Comparison of ENCODE assay signal across 8 cellular contexts in genomic region chr1:111756124-111756513, GRCh38. TPM values are rescaled to one million over a fixed set of nuclear protein-coding genes. Genes with fewer than 3 reads are reported as not detected.
DNase-seq lines count a peak whose midpoint lies in the region; ATAC-seq, FAIRE-seq and TF ChIP-seq lines count a peak whose summit lies in the region.

No MANE protein-coding gene starts in this region.

- no peak overlapping the region for H3K4ac ChIP-seq in H1 (replicated peaks; ENCODE audit: insufficient read length, low read depth, low read length)

- H3K27ac ChIP-seq in KOPT-K1 (ENCODE audit: low read depth, low read length, poor library complexity, severe bottlenecking) (peak overlapping the region; percentile 86), H1 (ENCODE audit: low read depth, low read length) (peak overlapping the region; percentile 86; the same call in 1 of the 2 replicates)

- H4K5ac ChIP-seq in H1 (ENCODE audit: insufficient read length, low read depth, low read length): peak overlapping the region; percentile 61

- peak overlapping the region; percentile 62; the same call in 1 of the 2 replicates for H3K18ac ChIP-seq in H1 (ENCODE audit: extremely low read depth, low read length)

- no peak for DNase-seq in activated CD8-positive, alpha-beta memory T cell treated with anti-CD3 and anti-CD28 coated beads, Interleukin-2, amount 10 ng/mL, durations not matched to agents 7 days and 5 days
- DNase-seq in activated CD8-positive, alpha-beta memory T cell treated with anti-CD3 and anti-CD28 coated beads, Interleukin-2, amount 50 U/mL, for 4 hours: no peak
- DNase-seq in H1 (ENCODE audit: low read depth in 1 of 2, low spot score in 2 of 2) (no peak), nephron progenitor cell (no peak), posterior vena cava (ENCODE audit: low spot score) (no peak), H4 (ENCODE audit: low spot score) (no peak), RCC 7860 (ENCODE audit: low spot score) (no peak)

- FAIRE-seq in H1 (lab: Jason Lieb, UNC) (no peak), RCC 7860 (lab: Jason Lieb, UNC) (no peak)

- POLR2A ChIA-PET in H1 (lab: Charles Lee; ENCODE audit: partially characterized antibody): interaction anchor here (0.9 to 4.3 kb wide), 10 partner anchors 9 to 248 kb away, joined by 3 to 47 read pairs (median 6); partner anchors contain the start of gene INKA2

- no peak overlapping the region for H2AK5ac ChIP-seq in H1 (ENCODE audit: low read depth, low read length)

- intact Hi-C loops in posterior vena cava (cut with DNase I): loop anchor here in 1 of 2 donors (10.0 kb wide), 1 partner anchor 271 kb away; no protein-coding TSS in a partner anchor

- H3K9me3 Mint-ChIP-seq in activated CD8-positive, alpha-beta memory T cell treated with anti-CD3 and anti-CD28 coated beads, Interleukin-2, amount 10 ng/mL, durations not matched to agents 7 days and 5 days (ENCODE audit: low read depth): no peaks in the 10 kb centered on the region
- H3K9me3 Mint-ChIP-seq in nephron progenitor cell: no peaks in the 10 kb centered on the region

- H2BK15ac ChIP-seq in H1 (ENCODE audit: low read length): no peak overlapping the region

- H2BK120ac ChIP-seq in H1 (replicated peaks; ENCODE audit: low read depth, low read length): no peak overlapping the region

- H3K27ac Mint-ChIP-seq in activated CD8-positive, alpha-beta memory T cell treated with anti-CD3 and anti-CD28 coated beads, Interleukin-2, amount 10 ng/mL, durations not matched to agents 7 days and 5 days: peak overlapping the region; percentile 74
- H3K27ac Mint-ChIP-seq in nephron progenitor cell: peak overlapping the region; percentile 85

- peaks cover 42% of the 10 kb centered on the region for H3K36me3 ChIP-seq in KOPT-K1 (ENCODE audit: insufficient read depth, low read length)
- peaks cover 4 to 32% (median 10%) of the 10 kb centered on the region in 4 experiments; a peak in 7 of 8 replicates for H3K36me3 ChIP-seq in H1 (ENCODE audit: control insufficient read depth in 2 of 4, insufficient read depth in 4 of 4, low read length in 3 of 4)

- H3K4me2 ChIP-seq in H1 (ENCODE audit: insufficient read depth in 1 of 2, low read depth in 2 of 2, low read length in 2 of 2): peak overlapping the region; percentile 91 to 92

- H3K56ac ChIP-seq in H1 (replicated peaks; ENCODE audit: insufficient read length, low read depth, low read length): peak overlapping the region; percentile 73

- no peak overlapping the region for H2BK12ac ChIP-seq in H1 (ENCODE audit: low read depth, low read length)

- peaks cover 43% of the 10 kb centered on the region for H3K4me1 Mint-ChIP-seq in activated CD8-positive, alpha-beta memory T cell treated with anti-CD3 and anti-CD28 coated beads, Interleukin-2, amount 10 ng/mL, durations not matched to agents 7 days and 5 days
- peaks cover 42% of the 10 kb centered on the region for H3K4me1 Mint-ChIP-seq in nephron progenitor cell

- TF ChIP-seq RAD21 in H1 (IDR thresholded peaks at IDR 0.05 in 1 of 2, conservative IDR thresholded peaks at IDR 0.05 in 1 of 2; ENCODE audit: low read depth in 2 of 2, low read length in 2 of 2): no peak

- H3K9me3 ChIP-seq in KOPT-K1 (ENCODE audit: insufficient read depth, low read length, poor library complexity, severe bottlenecking) (no peaks in the 10 kb centered on the region), H1 (ENCODE audit: insufficient read depth in 2 of 2, low read depth in 1 of 2, low read length in 1 of 2) (no peaks in the 10 kb centered on the region)

- CTCF ChIA-PET in activated CD8-positive, alpha-beta memory T cell treated with anti-CD3 and anti-CD28 coated beads, Interleukin-2, amount 10 ng/mL, durations not matched to agents 7 days and 5 days (lab: Charles Lee): interaction anchor here (0.7 to 3.8 kb wide), 11 partner anchors 10 to 356 kb away, joined by 3 to 33 read pairs (median 3); partner anchors contain the start of gene INKA2
- CTCF ChIA-PET in H1 (lab: Charles Lee; ENCODE audit: partially characterized antibody): interaction anchor here (0.9 to 40.4 kb wide), 6 partner anchors 11 to 275 kb away, joined by 3 to 1070 read pairs (median 16); partner anchors contain the start of gene INKA2

- H3K23ac ChIP-seq in H1 (ENCODE audit: insufficient read length): no peak overlapping the region

- 2% methylated on average over 25 of the region's 35 CpGs; no CpG with 5 or more reads in 1 of the 2 experiments for WGBS in H1 (ENCODE audit: extremely low coverage in 1 of 2, insufficient coverage in 1 of 2, insufficient read length in 1 of 2, insufficient replicate concordance in 2 of 2, low coverage in 1 of 2, low lambda C conversion rate in 2 of 2, missing lambda C conversion rate in 1 of 2), 2 experiments

- H3K79me1 ChIP-seq in H1 (ENCODE audit: low read depth, low read length): peaks cover 2% of the 10 kb centered on the region; the same call in 1 of the 2 replicates

- H3K79me2 ChIP-seq in H1 (ENCODE audit: control insufficient read depth in 1 of 2, insufficient read depth in 2 of 2, low read length in 2 of 2): peaks cover 3 to 32% of the 10 kb centered on the region in 2 experiments; a peak in 3 of 4 replicates

- H3K14ac ChIP-seq in H1 (ENCODE audit: insufficient read length): no peak overlapping the region

- no peak overlapping the region; the same call in 1 of the 2 replicates for H2AFZ ChIP-seq in H1 (ENCODE audit: low read length)

- ATAC-seq in activated CD8-positive, alpha-beta memory T cell treated with anti-CD3 and anti-CD28 coated beads, Interleukin-2, amount 10 ng/mL, durations not matched to agents 7 days and 5 days: peak; percentile 17

- H2BK20ac ChIP-seq in H1 (ENCODE audit: low read length): no peak overlapping the region

- H3K4me1 ChIP-seq in H1 (replicated peaks in 1 of 4; ENCODE audit: control insufficient read depth in 3 of 4, insufficient read depth in 4 of 4, low read length in 3 of 4): peaks cover 0 to 3% (median 0%) of the 10 kb centered on the region in 4 experiments; a peak in 1 of 7 replicates

- H2BK5ac ChIP-seq in H1 (ENCODE audit: low read depth, low read length): peak overlapping the region; percentile 57; the same call in 1 of the 2 replicates

- H3K36me3 Mint-ChIP-seq in activated CD8-positive, alpha-beta memory T cell treated with anti-CD3 and anti-CD28 coated beads, Interleukin-2, amount 10 ng/mL, durations not matched to agents 7 days and 5 days: peaks cover 19% of the 10 kb centered on the region
- peaks cover 19% of the 10 kb centered on the region for H3K36me3 Mint-ChIP-seq in nephron progenitor cell (ENCODE audit: low read depth)

- no peaks in the 10 kb centered on the region for H4K20me1 ChIP-seq in H1 (replicated peaks in 1 of 2; ENCODE audit: control insufficient read depth in 1 of 2, insufficient read depth in 2 of 2, low read length in 2 of 2)

- peak overlapping the region; percentile 89 to 93 (median 91) for H3K4me3 ChIP-seq in H1 (ENCODE audit: extremely low read depth in 1 of 4, insufficient read depth in 2 of 4, low read depth in 3 of 4, low read length in 4 of 4)

- H3K27me3 Mint-ChIP-seq in activated CD8-positive, alpha-beta memory T cell treated with anti-CD3 and anti-CD28 coated beads, Interleukin-2, amount 10 ng/mL, durations not matched to agents 7 days and 5 days: no peaks in the 10 kb centered on the region
- H3K27me3 Mint-ChIP-seq in nephron progenitor cell (ENCODE audit: low read depth, poor library complexity): peaks cover 7% of the 10 kb centered on the region

- H3K27me3 ChIP-seq in H1 (replicated peaks in 1 of 4; ENCODE audit: control insufficient read depth in 3 of 4, extremely low read depth in 1 of 4, insufficient read depth in 3 of 4, low read length in 3 of 4): no peaks in the 10 kb centered on the region

- peak overlapping the region; percentile 93; the same call in 1 of the 2 replicates for H4K8ac ChIP-seq in H1 (ENCODE audit: extremely low read depth, insufficient read depth, low read length)

- peak overlapping the region; percentile 82 to 97 (median 96); a peak in 6 of 7 replicates for H3K9ac ChIP-seq in H1 (replicated peaks in 1 of 4; ENCODE audit: extremely low read depth in 1 of 4, low read depth in 3 of 4, low read length in 3 of 4)

- 0 out of 2 replicates have a peak, but pooled peaks cover 2% of the 10 kb centered on the region for H3K23me2 ChIP-seq in H1 (ENCODE audit: low read depth, low read length)

- no peak for TF ChIP-seq POLR2A in H1 (IDR thresholded peaks at IDR 0.05; ENCODE audit: control extremely low read depth in 1 of 2, low read depth in 2 of 2, low read length in 2 of 2)

- peak overlapping the region; percentile 71 for H4K91ac ChIP-seq in H1 (replicated peaks; ENCODE audit: insufficient read length, low read length)

- no peak for TF ChIP-seq EP300 in H1 (IDR thresholded peaks at IDR 0.05; ENCODE audit: borderline replicate concordance in 1 of 2, low read depth in 2 of 2, low read length in 2 of 2)

- TF ChIP-seq CTCF in H1 (IDR thresholded peaks at IDR 0.05; ENCODE audit: control extremely low read depth in 1 of 3, insufficient read depth in 1 of 3, low read depth in 1 of 3, low read length in 3 of 3): no peak
- no peak for TF ChIP-seq CTCF in nephron progenitor cell (IDR thresholded peaks at IDR 0.05)

- peak overlapping the region; percentile 90 for H3K4me3 Mint-ChIP-seq in activated CD8-positive, alpha-beta memory T cell treated with anti-CD3 and anti-CD28 coated beads, Interleukin-2, amount 10 ng/mL, durations not matched to agents 7 days and 5 days
- peak overlapping the region; percentile 93 for H3K4me3 Mint-ChIP-seq in nephron progenitor cell

RNA-seq across cellular contexts. Expression of gene DDX20, which starts 0.4 kb away (rescaled TPM):
- 10 to 100 TPM; 14.1 to 17.9 TPM for total RNA-seq in activated CD8-positive, alpha-beta memory T cell treated with anti-CD3 and anti-CD28 coated beads, Interleukin-2, amount 10 ng/mL, durations not matched to agents 7 days and 5 days
- 24.7 and 25.4 TPM in 2 replicates for total RNA-seq in H1 (2021; fragmentation: NEBNext Ultra II Directional; extraction: Animal tissue kit (Norgen Biotek cat#: 25700))
- polyA plus RNA-seq in H1 (2011; rRNA removed): 5.4 and 7.5 TPM in 2 replicates
- 9.9 TPM for polyA plus RNA-seq in H1 (2011; cell fraction: cytosol; rRNA removed)
- polyA plus RNA-seq in H1 (2011; cell fraction: nucleus; rRNA removed): 5.2 TPM
- 11.0 to 15.2 TPM (median 12.3 TPM) in 4 replicates for polyA plus RNA-seq in H1 (2012, experiment 1 of 2)
- polyA plus RNA-seq in H1 (2012, experiment 2 of 2): 2.0 TPM
- polyA plus RNA-seq in H1 (2013, experiment 1 of 2): 14.9 TPM
- 14.6 TPM for polyA plus RNA-seq in H1 (2013, experiment 2 of 2)
- 12.3 and 17.1 TPM in 2 replicates for polyA minus RNA-seq in H1 (2011; rRNA and poly(A)+ RNA removed)
- polyA minus RNA-seq in H1 (2011; cell fraction: cytosol; rRNA and poly(A)+ RNA removed): 13.5 TPM
- 16.8 TPM for polyA minus RNA-seq in H1 (2011; cell fraction: nucleus; rRNA and poly(A)+ RNA removed)
- 1 to 10 TPM; 7.8 to 8.0 TPM for total RNA-seq in posterior vena cava
- total RNA-seq in H4 (2014; rRNA removed; shearing (Covaris generic)): 20.0 and 22.7 TPM in 2 replicates

RNA-seq across cellular contexts. Expression of gene INKA2, which starts 16.9 kb away (rescaled TPM):
- total RNA-seq in activated CD8-positive, alpha-beta memory T cell treated with anti-CD3 and anti-CD28 coated beads, Interleukin-2, amount 10 ng/mL, durations not matched to agents 7 days and 5 days: 1 to 10 TPM; 1.7 to 1.9 TPM
- 10.9 and 11.5 TPM in 2 replicates for total RNA-seq in H1 (2021; fragmentation: NEBNext Ultra II Directional; extraction: Animal tissue kit (Norgen Biotek cat#: 25700))
- polyA plus RNA-seq in H1 (2011; rRNA removed): 4.2 and 5.7 TPM in 2 replicates
- polyA plus RNA-seq in H1 (2011; cell fraction: cytosol; rRNA removed): 5.8 TPM
- 7.1 TPM for polyA plus RNA-seq in H1 (2011; cell fraction: nucleus; rRNA removed)
- 9.7 to 13.7 TPM (median 10.9 TPM) in 4 replicates for polyA plus RNA-seq in H1 (2012, experiment 1 of 2)
- 6.0 TPM for polyA plus RNA-seq in H1 (2012, experiment 2 of 2)
- 2.7 TPM for polyA plus RNA-seq in H1 (2013, experiment 1 of 2)
- polyA plus RNA-seq in H1 (2013, experiment 2 of 2): 2.4 TPM
- polyA minus RNA-seq in H1 (2011; rRNA and poly(A)+ RNA removed): 9.7 and 10.6 TPM in 2 replicates
- 3.5 TPM for polyA minus RNA-seq in H1 (2011; cell fraction: cytosol; rRNA and poly(A)+ RNA removed)
- polyA minus RNA-seq in H1 (2011; cell fraction: nucleus; rRNA and poly(A)+ RNA removed): 15.2 TPM
- total RNA-seq in posterior vena cava: 10 to 100 TPM; 12.4 to 16.1 TPM
- 3.7 and 4.4 TPM in 2 replicates for total RNA-seq in H4 (2014; rRNA removed; shearing (Covaris generic))
